ENCODE assay signal across 8 cellular contexts in genomic region chr13:73702419-73703071, GRCh38.
DNase-seq lines count a peak whose midpoint lies in the region; ATAC-seq and TF ChIP-seq lines count a peak whose summit lies in the region.

No MANE protein-coding gene starts in this region.

- no peaks in the 10 kb centered on the region for H3K36me3 ChIP-seq in mucosa of descending colon (ENCODE audit: low read depth)

- no peaks in the 10 kb centered on the region for H3K9me3 ChIP-seq in mucosa of descending colon

- DNase-seq in activated CD4-positive, alpha-beta T cell treated with anti-CD3 and anti-CD28 coated beads, Interleukin-2, amount 50 U/mL, for 1 hour, result peak; percentile 23
- DNase-seq in mucosa of descending colon, result no peak
- DNase-seq in ecto neural progenitor cell (ENCODE audit: low spot score), result no peak
- DNase-seq in NCI-H510A (lab: John Stamatoyannopoulos, UW), result no peak
- no peak for DNase-seq in DMS 273 treated with DMSO at 0.1 percent for 48 hours (lab: John Stamatoyannopoulos, UW)

- TF ChIP-seq CTCF in mucosa of descending colon (IDR thresholded peaks at IDR 0.05), result no peak

- H3K4me1 ChIP-seq in mucosa of descending colon (ENCODE audit: low read depth), result no peaks in the 10 kb centered on the region

- intact Hi-C loops in mucosa of descending colon (cut with DNase I, micrococcal nuclease), result loop anchor here in 1 of 2 donors (10.0 kb wide), 1 partner anchor 298 kb away; no protein-coding TSS in a partner anchor

- no peak overlapping the region for H3K4me3 ChIP-seq in mucosa of descending colon

- ATAC-seq in GM18870 (IDR thresholded peaks at IDR 0.05; ENCODE audit: unreplicated experiment) (peak; percentile 88), HG03060 (IDR thresholded peaks at IDR 0.05; ENCODE audit: low read depth, unreplicated experiment) (peak; percentile 68), mucosa of descending colon (peak; percentile 91), HG03571 (IDR thresholded peaks at IDR 0.05; ENCODE audit: unreplicated experiment) (no peak)
